ENCODE assay signal across 17 cellular contexts in the genomic region with DNA sequence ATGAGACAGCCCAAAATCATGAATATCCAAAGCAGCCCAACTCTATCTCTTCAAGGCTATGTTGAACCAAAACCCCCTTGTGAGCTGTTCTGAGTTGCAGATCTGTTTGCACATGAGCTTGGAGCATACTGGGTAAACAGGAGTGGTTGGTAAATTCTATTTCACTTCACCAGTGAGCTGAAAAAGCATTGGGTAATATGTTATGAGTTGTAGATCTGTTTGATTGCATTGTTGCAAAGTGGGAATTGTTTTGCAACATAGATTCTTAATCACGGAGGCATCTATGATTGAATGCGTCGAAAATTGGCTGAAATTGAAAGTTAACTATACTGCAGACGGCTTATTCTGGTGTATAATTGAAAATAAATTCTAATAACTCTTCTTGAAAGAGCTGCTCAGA.
DNase-seq lines count a peak whose midpoint lies in the region; ATAC-seq and TF ChIP-seq lines count a peak whose summit lies in the region.
"Had no signal": no experiment of that assay in that cellular context is flagged by ENCODE, and none has a peak within 500 bp of the region (broad histone marks: within the 10 kb centered on the region; RNA-seq: fewer than 3 reads in every experiment).

No MANE protein-coding gene starts in this region.

- H3K4me1 ChIP-seq in upper lobe of right lung: no peaks in the 10 kb centered on the region
- H3K4me1 ChIP-seq: Caco-2 had no signal

- no peaks in the 10 kb centered on the region for H3K9me3 ChIP-seq in KOPT-K1 (ENCODE audit: insufficient read depth, low read length, poor library complexity, severe bottlenecking)
- no peaks in the 10 kb centered on the region for H3K9me3 ChIP-seq in upper lobe of right lung
- H3K9me3 ChIP-seq: Caco-2 had no signal

- no peaks in the 10 kb centered on the region for H3K27me3 ChIP-seq in upper lobe of right lung

- ATAC-seq in HG02678 (IDR thresholded peaks at IDR 0.05; ENCODE audit: unreplicated experiment): no peak
- ATAC-seq in GM18498 (IDR thresholded peaks at IDR 0.05; ENCODE audit: unreplicated experiment): no peak
- ATAC-seq in upper lobe of right lung: no peak

- DNase-seq in AG10803 (ENCODE audit: low read depth): peak; percentile 24
- peak; percentile 69 for DNase-seq in pons (ENCODE audit: low spot score)
- DNase-seq in upper lobe of right lung: no peak
- DNase-seq: Caco-2; CD4-positive, alpha-beta T cell; DMS53; NCI-H1417 treated with DMSO at 0.1 percent for 48 hours; NCI-H187 treated with DMSO at 0.1 percent for 48 hours; NCI-H345; NCI-H774; SHP77 had no signal

- TF ChIP-seq CTCF in AG10803 (conservative IDR thresholded peaks at IDR 0.05; ENCODE audit: low read length): no peak
- no peak for TF ChIP-seq CTCF in upper lobe of right lung (IDR thresholded peaks at IDR 0.05)

- intact Hi-C loops in upper lobe of right lung (cut with DNase I): no loop called here

- peak overlapping the region; percentile 32 for H3K27ac ChIP-seq in KOPT-K1 (ENCODE audit: low read depth, low read length, poor library complexity, severe bottlenecking)
- H3K27ac ChIP-seq in cingulate gyrus (ENCODE audit: low read depth, low read length): peak overlapping the region; percentile 70
- no peak overlapping the region for H3K27ac ChIP-seq in upper lobe of right lung
- H3K27ac ChIP-seq: KMS-11, SK-N-MC had no signal

- H3K36me3 ChIP-seq in KOPT-K1 (ENCODE audit: insufficient read depth, low read length) (no peaks in the 10 kb centered on the region), upper lobe of right lung (no peaks in the 10 kb centered on the region)

- H3K4me3 ChIP-seq in AG10803 (ENCODE audit: low read length) (no peak overlapping the region), upper lobe of right lung (no peak overlapping the region)
- H3K4me3 ChIP-seq: SK-N-MC had no signal
